ENCODE assay signal across 21 cellular contexts in genomic region chrX:26470946-26471345, GRCh38.
DNase-seq lines count a peak whose midpoint lies in the region; ATAC-seq and FAIRE-seq lines count a peak whose summit lies in the region.
"Had no signal": no experiment of that assay in that cellular context is flagged by ENCODE, and none has a peak within 500 bp of the region (broad histone marks: within the 10 kb centered on the region; RNA-seq: fewer than 3 reads in every experiment).

No MANE protein-coding gene starts in this region.

- H4K91ac ChIP-seq in trophoblast cell (ENCODE audit: low read depth, low read length) = no peak overlapping the region

- no peaks in the 10 kb centered on the region for H3K9me3 ChIP-seq in trophoblast cell (ENCODE audit: insufficient read depth, low read depth, low read length)

- no peak overlapping the region for H3K14ac ChIP-seq in trophoblast cell (ENCODE audit: low read length)

- H3K79me2 ChIP-seq in trophoblast cell (ENCODE audit: control insufficient read depth, insufficient read depth, low read length, poor library complexity) = no peaks in the 10 kb centered on the region

- no peak overlapping the region for H2BK12ac ChIP-seq in trophoblast cell (ENCODE audit: low read length)

- no peak overlapping the region for H3K4me2 ChIP-seq in trophoblast cell (ENCODE audit: low read length)

- no peak overlapping the region for H3K9ac ChIP-seq in trophoblast cell (ENCODE audit: low read length)
- H3K9ac ChIP-seq: GM23248 had no signal

- no peak overlapping the region for H4K8ac ChIP-seq in trophoblast cell (ENCODE audit: low read depth, low read length)

- H3K27ac ChIP-seq in trophoblast cell (ENCODE audit: low read depth, low read length) = no peak overlapping the region
- H3K27ac ChIP-seq: C4-2B, GM23248 had no signal

- no peak overlapping the region for H2BK5ac ChIP-seq in trophoblast cell (ENCODE audit: low read depth, low read length, poor library complexity)

- H3K79me1 ChIP-seq in trophoblast cell (ENCODE audit: low read length) = no peaks in the 10 kb centered on the region

- H3K36me3 ChIP-seq in trophoblast cell (ENCODE audit: control insufficient read depth in 1 of 2, insufficient read depth in 2 of 2, low read length in 2 of 2) = no peaks in the 10 kb centered on the region

- no peak overlapping the region for H4K12ac ChIP-seq in trophoblast cell (ENCODE audit: low read depth, low read length)

- H2BK120ac ChIP-seq in trophoblast cell (ENCODE audit: insufficient read depth, low read length, poor library complexity) = no peak overlapping the region

- no peak overlapping the region for H3K4me3 ChIP-seq in trophoblast cell (ENCODE audit: low read depth, low read length)
- H3K4me3 ChIP-seq: GM12878, GM23248 had no signal

- WGBS in trophoblast cell (ENCODE audit: extremely low coverage, insufficient coverage, insufficient read length) = no CpG with 5 or more reads among the region's 5 CpGs

- ATAC-seq in HG03520 (IDR thresholded peaks at IDR 0.05; ENCODE audit: unreplicated experiment) = no peak
- ATAC-seq: GM12878, HepG2 had no signal

- DNase-seq in HTR-8/SVneo (ENCODE audit: insufficient read length, low spot score) = no peak
- peak; percentile 63 for DNase-seq in NCI-H82 treated with DMSO at 0.1 percent for 48 hours (lab: John Stamatoyannopoulos, UW; ENCODE audit: unreplicated experiment)
- DNase-seq in ecto neural progenitor cell (ENCODE audit: low spot score) = peak; percentile 40
- no peak for DNase-seq in cerebellar cortex (ENCODE audit: low spot score)
- no peak for DNase-seq in trophoblast cell
- DNase-seq in activated CD4-positive, alpha-beta T cell treated with anti-CD3 and anti-CD28 coated beads for 48 hours = no peak
- DNase-seq: AML-193; Calu3; CD4-positive, alpha-beta T cell; DMS 273 treated with DMSO at 0.1 percent for 48 hours; DMS53; DND-41; EL; GM23248; HCEC 1CT; KG1 had no signal

- H3K18ac ChIP-seq in trophoblast cell (ENCODE audit: low read length) = no peak overlapping the region

- H3K27me3 ChIP-seq in trophoblast cell (ENCODE audit: insufficient read depth, low read length) = no peaks in the 10 kb centered on the region

- no peak overlapping the region for H2AK5ac ChIP-seq in trophoblast cell (ENCODE audit: low read length)

- peak; percentile 67 for FAIRE-seq in HTR-8/SVneo (lab: Jason Lieb, UNC)
- FAIRE-seq: A204.1, GM12878, HepG2 had no signal

- H3K4me1 ChIP-seq in trophoblast cell (ENCODE audit: control insufficient read depth in 1 of 2, insufficient read depth in 2 of 2, low read length in 2 of 2) = no peaks in the 10 kb centered on the region

- H2AFZ ChIP-seq in trophoblast cell (ENCODE audit: insufficient read depth, low read length, poor library complexity) = no peak overlapping the region
- H2AFZ ChIP-seq: GM23248 had no signal

- H3K23ac ChIP-seq in trophoblast cell (ENCODE audit: low read length) = no peak overlapping the region

- H3K4ac ChIP-seq in trophoblast cell (ENCODE audit: low read depth, low read length) = no peak overlapping the region

Comparison
In these comparisons a context has a peak if more than half of its experiments do, and no peak if none do; other contexts are left out.
1. DNase-seq: peak in NCI-H82 treated with DMSO at 0.1 percent for 48 hours (single experiment) and ecto neural progenitor cell (single experiment); none in HTR-8/SVneo (single experiment), cerebellar cortex (single experiment), trophoblast cell (0 of 2) and activated CD4-positive, alpha-beta T cell treated with anti-CD3 and anti-CD28 coated beads for 48 hours (single experiment).